ENCODE assay signal across 10 cellular contexts in genomic region chr3:46401579-46401978, GRCh38. TPM values are rescaled to one million over a fixed set of nuclear protein-coding genes. Genes with fewer than 3 reads are reported as not detected.
"Had no signal": no experiment of that assay in that cellular context is flagged by ENCODE, and none has a peak within 500 bp of the region (broad histone marks: within the 10 kb centered on the region; RNA-seq: fewer than 3 reads in every experiment).

No MANE protein-coding gene starts in this region.

- H3K4me3 ChIP-seq: GM23338, HAP-1 had no signal

- H3K9me3 ChIP-seq: HAP-1 had no signal

- ATAC-seq: GM23338, HCT116 had no signal

- H3K4me1 Mint-ChIP-seq: GM23338 had no signal

- H2AFZ ChIP-seq: GM23338 had no signal

- H3K4me2 ChIP-seq: GM23338 had no signal

- DNase-seq: H7, HFFc6, IMR-90, KBM-7 had no signal

- H3K36me3 ChIP-seq: HAP-1 had no signal

- H3K4me1 ChIP-seq: HAP-1 had no signal

- FAIRE-seq: HTR-8/SVneo had no signal

- H3K9me3 Mint-ChIP-seq: GM23338 had no signal

- H3K27ac Mint-ChIP-seq: GM23338, HFFc6 had no signal

- H3K4me3 Mint-ChIP-seq: GM23338, HFFc6 had no signal

RNA-seq across cellular contexts. Expression of gene CCRL2, which starts 5.5 kb away (rescaled TPM):
- total RNA-seq: GM23338, H7 had no signal
- polyA plus RNA-seq: GM23338 had no signal

RNA-seq across cellular contexts. Expression of gene CCR5, which starts 30.8 kb away (rescaled TPM):
- total RNA-seq: GM23338, H4, H7, HFFc6, HT-29, IMR-90 had no signal
- polyA plus RNA-seq: GM23338, IMR-90 had no signal

RNA-seq across cellular contexts. Expression of gene CCR2, which starts 47.7 kb away (rescaled TPM):
- total RNA-seq: GM23338, H4, H7, HFFc6, HT-29, IMR-90 had no signal
- polyA plus RNA-seq: GM23338, IMR-90 had no signal
